ENCODE assay signal across 8 cellular contexts in genomic region chr10:104120903-104121484, GRCh38. TPM values are rescaled to one million over a fixed set of nuclear protein-coding genes. Genes with fewer than 3 reads are reported as not detected.
DNase-seq lines count a peak whose midpoint lies in the region; ATAC-seq, FAIRE-seq and TF ChIP-seq lines count a peak whose summit lies in the region.

No MANE protein-coding gene starts in this region.

- TF ChIP-seq CTCF in cardiac muscle cell (IDR thresholded peaks at IDR 0.05; ENCODE audit: low read depth, low read length) (no peak), pancreas (IDR thresholded peaks at IDR 0.05) (no peak), tibial artery (IDR thresholded peaks at IDR 0.05) (no peak)

- H3K4me1 ChIP-seq in cardiac muscle cell (ENCODE audit: low read depth) (peaks cover 8% of the 10 kb centered on the region), pancreas (peaks cover 0 to 8% (median 6%) of the 10 kb centered on the region in 3 donors), tibial artery (peaks cover 0 to 25% (median 13%) of the 10 kb centered on the region in 4 donors)

- H3K27me3 ChIP-seq in cardiac muscle cell = no peaks in the 10 kb centered on the region
- no peaks in the 10 kb centered on the region for H3K27me3 ChIP-seq in pancreas
- no peaks in the 10 kb centered on the region for H3K27me3 ChIP-seq in tibial artery

- H3K9me3 ChIP-seq in cardiac muscle cell (ENCODE audit: low read depth) = no peaks in the 10 kb centered on the region
- no peaks in the 10 kb centered on the region for H3K9me3 ChIP-seq in pancreas
- no peaks in the 10 kb centered on the region for H3K9me3 ChIP-seq in tibial artery

- peak overlapping the region; percentile 84 for H3K4me3 Mint-ChIP-seq in activated naive CD8-positive, alpha-beta T cell treated with anti-CD3 and anti-CD28 coated beads, Interleukin-2, amount 50 U/mL, for 24 hours

- H3K27ac ChIP-seq in cardiac muscle cell (peak overlapping the region; percentile 97), pancreas (peak overlapping the region; percentile 92 to 100 (median 97)), tibial artery (peak overlapping the region; percentile 96 to 98)

- H3K36me3 Mint-ChIP-seq in activated naive CD8-positive, alpha-beta T cell treated with anti-CD3 and anti-CD28 coated beads, Interleukin-2, amount 50 U/mL, for 24 hours (ENCODE audit: low read depth) = peaks cover 9% of the 10 kb centered on the region

- DNase-seq in Caki2 (ENCODE audit: low read depth) = peak; percentile 90
- peak; percentile 96 for DNase-seq in LHCN-M2 (ENCODE audit: low read depth)
- DNase-seq in SW 1271 (lab: John Stamatoyannopoulos, UW) = peak; percentile 88 to 93
- peak; percentile 87 for DNase-seq in activated naive CD8-positive, alpha-beta T cell treated with anti-CD3 and anti-CD28 coated beads, Interleukin-2, amount 50 U/mL, for 24 hours
- DNase-seq in cardiac muscle cell (ENCODE audit: low read depth in 1 of 2, low spot score in 1 of 2) = peak; percentile 85 to 98
- peak; percentile 78 to 95 (median 86) for DNase-seq in pancreas
- DNase-seq in tibial artery = peak; percentile 96 to 98

- 0% methylated on average over 28 of the region's 28 CpGs for WGBS in pancreas, 2 donors

- peak; percentile 91 for FAIRE-seq in pancreas (lab: Jason Lieb, UNC)

- in situ Hi-C loops in Caki2 (cut with HindIII; ENCODE audit: low pct_unique_long_range_greater_than_20kb, low sequenced_read_pairs) = no loop called here

- H3K4me3 ChIP-seq in cardiac muscle cell (peak overlapping the region; percentile 59), pancreas (peak overlapping the region; percentile 20 to 65 (median 44)), tibial artery (peak overlapping the region; percentile 60 to 72)

- H3K36me3 ChIP-seq in cardiac muscle cell = no peaks in the 10 kb centered on the region
- no peaks in the 10 kb centered on the region for H3K36me3 ChIP-seq in pancreas
- no peaks in the 10 kb centered on the region for H3K36me3 ChIP-seq in tibial artery

- peaks cover 51% of the 10 kb centered on the region for H3K4me1 Mint-ChIP-seq in activated naive CD8-positive, alpha-beta T cell treated with anti-CD3 and anti-CD28 coated beads, Interleukin-2, amount 50 U/mL, for 24 hours

- H3K27ac Mint-ChIP-seq in activated naive CD8-positive, alpha-beta T cell treated with anti-CD3 and anti-CD28 coated beads, Interleukin-2, amount 50 U/mL, for 24 hours = peak overlapping the region; percentile 95

- no peaks in the 10 kb centered on the region for H3K27me3 Mint-ChIP-seq in activated naive CD8-positive, alpha-beta T cell treated with anti-CD3 and anti-CD28 coated beads, Interleukin-2, amount 50 U/mL, for 24 hours

- intact Hi-C loops in pancreas (cut with DNase I) = no loop called here
- intact Hi-C loops in tibial artery (cut with DNase I; ENCODE audit: low total_unique reads) = loop anchor here (10.0 kb wide), 2 partner anchors 156 to 226 kb away; partner anchors contain the start of gene SLK

- no peaks in the 10 kb centered on the region for H3K9me3 Mint-ChIP-seq in activated naive CD8-positive, alpha-beta T cell treated with anti-CD3 and anti-CD28 coated beads, Interleukin-2, amount 50 U/mL, for 24 hours

- ATAC-seq in GM21723 (IDR thresholded peaks at IDR 0.05; ENCODE audit: unreplicated experiment) (peak; percentile 38), pancreas (peak; percentile 69 to 85 (median 74))
- peak; percentile 37 for ATAC-seq in activated naive CD8-positive, alpha-beta T cell treated with anti-CD3 and anti-CD28 coated beads, Interleukin-2, amount 50 U/mL, for 24 hours

RNA-seq across cellular contexts. Expression of gene SFR1, which starts 1.0 kb away (rescaled TPM):
- 15.6 and 20.8 TPM in 2 replicates for total RNA-seq in Caki2 (2014; rRNA removed; shearing (Covaris generic); ENCODE audit: low replicate concordance)
- total RNA-seq in LHCN-M2 (2014; rRNA removed) = 13.1 and 14.9 TPM in 2 replicates
- polyA plus RNA-seq in LHCN-M2 (2012) = 2.0 TPM
- total RNA-seq in cardiac muscle cell = 5.5 and 8.7 TPM in 2 replicates
- 10.0 and 10.7 TPM in 2 replicates for polyA plus RNA-seq in cardiac muscle cell
- 1 to 10 TPM; 2.5 to 3.3 (median 3.0) TPM for total RNA-seq in pancreas
- polyA plus RNA-seq in pancreas = 1 to 10 TPM; 2.9 to 3.7 TPM

RNA-seq across cellular contexts. Expression of gene COL17A1, which starts 35.3 kb away (rescaled TPM):
- total RNA-seq in Caki2 (2014; rRNA removed; shearing (Covaris generic); ENCODE audit: low replicate concordance) = 0.03 TPM in 1 of 2 replicates, not detected in the other
- total RNA-seq in LHCN-M2 (2014; rRNA removed) (0.26 TPM in 1 of 2 replicates, not detected in the other), cardiac muscle cell (not detected in 2 replicates), pancreas (1 to 10 TPM in 1 of 6 donors, under 1 TPM in 1, not detected in 4; 0.18 to 1.5 TPM)
- 0.05 TPM for polyA plus RNA-seq in LHCN-M2 (2012)
- polyA plus RNA-seq in cardiac muscle cell (0.18 TPM in 1 of 2 replicates, not detected in the other), pancreas (under 1 TPM; 0.42 to 0.99 TPM)

Comparison
In these comparisons a context has a peak if more than half of its experiments do, and no peak if none do; other contexts are left out.
1. Peak in every context shown above with its lines: DNase-seq, ATAC-seq, H3K4me3 ChIP-seq and H3K27ac ChIP-seq.